ENCODE assay signal across 9 cellular contexts in the genomic region with DNA sequence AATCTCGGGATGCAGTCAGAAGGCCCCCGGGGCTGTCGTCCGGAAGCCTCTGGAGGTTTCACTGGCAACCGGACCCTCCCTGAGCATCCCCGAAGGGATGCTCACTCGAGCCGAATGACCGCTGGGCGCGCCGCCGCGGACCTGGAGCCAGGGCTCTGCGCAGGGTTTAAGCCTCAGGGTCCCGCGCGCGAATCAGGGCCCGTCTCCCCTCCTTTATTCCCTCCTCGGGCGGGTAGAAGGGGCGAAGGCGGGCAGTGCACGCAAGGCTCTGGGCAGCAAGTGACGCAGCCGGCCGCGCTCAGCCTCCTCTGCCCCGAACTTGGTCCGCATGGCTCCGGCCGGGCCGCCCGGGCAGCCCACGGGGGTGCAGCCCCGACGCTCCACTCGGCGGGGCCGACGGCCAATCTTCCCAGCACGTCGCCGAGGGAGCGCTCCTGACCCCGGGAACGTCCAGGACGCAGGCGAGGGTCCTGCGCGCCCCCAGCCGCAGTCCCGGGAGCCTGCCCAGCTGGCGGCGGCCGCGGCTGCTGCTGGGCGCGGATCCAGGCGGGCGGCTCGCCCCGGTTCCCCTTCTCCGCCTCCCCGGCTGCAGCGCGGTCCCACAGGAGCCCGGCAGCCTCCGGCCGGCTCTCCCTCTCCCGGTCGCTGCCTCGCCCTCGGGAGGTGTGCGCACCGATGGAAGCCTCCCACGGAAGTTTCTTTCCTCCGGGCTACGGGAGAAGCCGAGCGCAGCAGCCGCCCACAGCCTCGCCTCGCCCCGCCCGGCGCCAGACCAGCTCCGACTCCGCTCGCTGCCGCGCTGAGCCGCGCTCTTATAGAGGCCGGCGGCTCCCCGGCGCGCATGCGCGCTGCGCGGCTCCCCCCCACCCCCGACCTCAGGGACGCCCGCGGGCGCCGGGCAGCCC. TPM values are rescaled to one million over a fixed set of nuclear protein-coding genes. Genes with fewer than 3 reads are reported as not detected.
DNase-seq lines count a peak whose midpoint lies in the region; ATAC-seq and TF ChIP-seq lines count a peak whose summit lies in the region.
"Had no signal": no experiment of that assay in that cellular context is flagged by ENCODE, and none has a peak within 500 bp of the region (broad histone marks: within the 10 kb centered on the region; RNA-seq: fewer than 3 reads in every experiment).

A gene (minus strand): TSS at position 786 of the 905 bp plus-strand sequence. CDS start 1,041 bp downstream, outside the sequence.

- peaks cover 27% of the 10 kb centered on the region for H3K27me3 Mint-ChIP-seq in HFFc6 (ENCODE audit: insufficient read depth)

- POLR2A ChIA-PET in A673 (lab: Charles Lee; ENCODE audit: low non-redundant PET): no interaction called here

- BruUV-seq in A673 (replicated peaks; lab: Mats Ljungman, UMichigan): no TSS peak

- no peak within 1 kb of the TSS for H3K9ac ChIP-seq in rectal smooth muscle tissue (ENCODE audit: low read length)

- H3K36me3 ChIP-seq in A673 (ENCODE audit: insufficient read depth, low read length, poor library complexity, severe bottlenecking) (no peaks in the 10 kb centered on the region), RWPE2 (ENCODE audit: low read depth) (no peaks in the 10 kb centered on the region), rectal smooth muscle tissue (ENCODE audit: control insufficient read depth, insufficient read depth, low read length) (no peaks in the 10 kb centered on the region)
- H3K36me3 ChIP-seq: neutrophil had no signal

- H3K27ac ChIP-seq in A673 (ENCODE audit: low read depth, low read length, poor library complexity, severe bottlenecking): no peak within 1 kb of the TSS
- H3K27ac ChIP-seq in RWPE2 (ENCODE audit: poor library complexity, severe bottlenecking): no peak within 1 kb of the TSS
- H3K27ac ChIP-seq in rectal smooth muscle tissue (ENCODE audit: low read depth, low read length): no peak within 1 kb of the TSS
- H3K27ac ChIP-seq: neutrophil had no signal

- TF ChIP-seq CTCF in A673 (conservative IDR thresholded peaks at IDR 0.05; ENCODE audit: low read depth, low read length): no peak
- no peak for TF ChIP-seq CTCF in HFFc6 (IDR thresholded peaks at IDR 0.05)
- TF ChIP-seq CTCF in RWPE2 (IDR thresholded peaks at IDR 0.05; ENCODE audit: poor library complexity, severe bottlenecking): no peak

- H3K4me3 Mint-ChIP-seq in HFFc6: peak within 1 kb of the TSS; percentile 42; the same call in 1 of the 2 replicates

- no peaks in the 10 kb centered on the region for H3K4me1 Mint-ChIP-seq in HFFc6 (ENCODE audit: low read depth)

- H3K9me3 ChIP-seq in A673 (ENCODE audit: low read depth, low read length, poor library complexity, severe bottlenecking) (no peaks in the 10 kb centered on the region), RWPE2 (ENCODE audit: severe bottlenecking) (no peaks in the 10 kb centered on the region)
- H3K9me3 ChIP-seq: neutrophil had no signal

- H3K4me1 ChIP-seq in A673 (ENCODE audit: insufficient read depth, low read length, poor library complexity, severe bottlenecking): peaks cover 19% of the 10 kb centered on the region
- H3K4me1 ChIP-seq in RWPE2 (ENCODE audit: insufficient read depth, poor library complexity, severe bottlenecking): no peaks in the 10 kb centered on the region
- no peaks in the 10 kb centered on the region for H3K4me1 ChIP-seq in rectal smooth muscle tissue (ENCODE audit: control insufficient read depth, insufficient read depth, low read length)

- CTCF ChIA-PET in A673 (lab: Charles Lee): interaction anchor here (0.6 kb wide), 1 partner anchor 14 kb away, joined by 3 read pairs; no protein-coding TSS in a partner anchor

- DNase-seq in A673 (ENCODE audit: low spot score) (peak; percentile 65), HFFc6 (no peak), RWPE2 (ENCODE audit: low spot score) (no peak), astrocyte of the hippocampus (ENCODE audit: low read depth, low spot score) (peak; percentile 89), hepatic stellate cell (ENCODE audit: low spot score) (peak; percentile 41)

- no peak within 1 kb of the TSS for H3K27ac Mint-ChIP-seq in HFFc6

- H3K9me3 Mint-ChIP-seq in HFFc6: no peaks in the 10 kb centered on the region

- ATAC-seq in RWPE2 (ENCODE audit: low read depth) (peak; percentile 73), GM21526 (IDR thresholded peaks at IDR 0.05; ENCODE audit: low FRiP score, unreplicated experiment) (no peak), HG03175 (IDR thresholded peaks at IDR 0.05; ENCODE audit: unreplicated experiment) (no peak)

- H3K27me3 ChIP-seq in A673 (replicated peaks; ENCODE audit: insufficient read depth, low read depth, low read length, poor library complexity): peaks cover 46% of the 10 kb centered on the region
- peaks cover 29% of the 10 kb centered on the region for H3K27me3 ChIP-seq in RWPE2 (ENCODE audit: insufficient read depth, poor library complexity, severe bottlenecking)
- peaks cover 20% of the 10 kb centered on the region for H3K27me3 ChIP-seq in rectal smooth muscle tissue (ENCODE audit: control insufficient read depth, insufficient read depth, low read length)

- intact Hi-C loops in A673 (cut with micrococcal nuclease; ENCODE audit: unreplicated experiment): no loop called here

- H3K4me3 ChIP-seq in A673 (ENCODE audit: low read depth, low read length, poor library complexity, severe bottlenecking) (peak within 1 kb of the TSS; percentile 48), RWPE2 (ENCODE audit: severe bottlenecking) (peak within 1 kb of the TSS; percentile 39), rectal smooth muscle tissue (ENCODE audit: low read length) (peak within 1 kb of the TSS; percentile 36)

- no peaks in the 10 kb centered on the region for H3K36me3 Mint-ChIP-seq in HFFc6 (ENCODE audit: low read depth)

RNA-seq across cellular contexts. Expression of the gene that starts here (rescaled TPM):
- total RNA-seq in A673 (2021): 1.2 and 2.2 TPM in 2 replicates
- total RNA-seq in HFFc6 (2021; fragmentation: NEBNext Ultra II Directional; extraction: Animal tissue kit (Norgen Biotek cat#: 25700)): not detected

Comparison
In these comparisons a context has a peak if more than half of its experiments do, and no peak if none do; other contexts are left out.
1. DNase-seq: peak in A673 (single experiment), astrocyte of the hippocampus (single experiment) and hepatic stellate cell (single experiment); none in HFFc6 (single experiment) and RWPE2 (single experiment).
2. Peak in every context shown above with its lines, with median percentiles within 50 percentile points of each other: H3K4me3 ChIP-seq.